27 cellular contexts compared by ENCODE assay signal in the genomic region with DNA sequence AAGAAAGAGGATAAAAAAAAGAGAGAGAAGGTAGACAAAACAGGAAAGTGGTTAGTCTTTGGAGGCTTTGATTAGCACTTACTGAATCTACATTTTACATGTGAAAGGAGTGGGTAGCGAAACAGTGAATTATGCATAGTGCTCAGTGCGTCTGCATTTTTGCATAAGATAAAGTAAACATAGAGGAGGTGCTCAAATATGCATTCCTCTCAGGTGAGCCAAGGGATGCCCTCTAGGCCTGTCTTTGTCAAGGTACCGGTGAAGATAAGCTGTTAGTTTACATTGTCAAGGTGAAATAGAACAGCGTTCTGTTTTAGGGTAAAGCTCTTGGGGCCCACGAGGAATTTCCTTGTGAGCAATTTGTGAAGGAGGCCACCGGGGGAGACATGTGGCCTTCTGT.
DNase-seq lines count a peak whose midpoint lies in the region; ATAC-seq and TF ChIP-seq lines count a peak whose summit lies in the region.
"Had no signal": no experiment of that assay in that cellular context is flagged by ENCODE, and none has a peak within 500 bp of the region (broad histone marks: within the 10 kb centered on the region; RNA-seq: fewer than 3 reads in every experiment).

No MANE protein-coding gene starts in this region.

- peaks cover 18% of the 10 kb centered on the region for H3K4me1 ChIP-seq in GM23338 (ENCODE audit: insufficient read depth)
- H3K4me1 ChIP-seq in neural progenitor cell: peaks cover 9% of the 10 kb centered on the region
- H3K4me1 ChIP-seq: A549, heart left ventricle, tibial artery had no signal

- ATAC-seq in GM23338: peak; percentile 95
- ATAC-seq in GM21423 (IDR thresholded peaks at IDR 0.05; ENCODE audit: unreplicated experiment): no peak
- ATAC-seq: A549; effector memory CD8-positive, alpha-beta T cell; esophagus mucosa; left lobe of liver; Panc1; right cardiac atrium had no signal

- H3K9me3 ChIP-seq in neural progenitor cell (ENCODE audit: low read depth): no peaks in the 10 kb centered on the region
- H3K9me3 ChIP-seq: A549, tibial artery had no signal

- H3K4me3 ChIP-seq in GM23338 (no peak overlapping the region), neural progenitor cell (no peak overlapping the region)
- H3K4me3 ChIP-seq: A549, heart left ventricle, tibial artery had no signal

- H3K4me1 Mint-ChIP-seq in GM23338 (peaks cover 28% of the 10 kb centered on the region), neural progenitor cell (peaks cover 4% of the 10 kb centered on the region)
- H3K4me1 Mint-ChIP-seq: activated CD4-positive, alpha-beta T cell treated with anti-CD3 and anti-CD28 coated beads, Interleukin-2, amount 10 ng/mL, durations not matched to agents 24 days and 14 days; memory B cell had no signal

- 0 out of 2 replicates have a peak, but pooled peaks cover 3% of the 10 kb centered on the region for H3K9me2 ChIP-seq in GM23338 (ENCODE audit: insufficient read depth)

- no peaks in the 10 kb centered on the region for H3K27me3 ChIP-seq in GM23338 (ENCODE audit: insufficient read depth)
- no peaks in the 10 kb centered on the region for H3K27me3 ChIP-seq in neural progenitor cell
- H3K27me3 ChIP-seq: heart left ventricle, tibial artery had no signal

- TF ChIP-seq CTCF in GM23338 (conservative IDR thresholded peaks at IDR 0.05; ENCODE audit: low read depth in 2 of 2) (0 out of 4 replicates have a peak, but pooled peaks of 1 of the 2 experiments have one; percentile 3), RWPE1 (conservative IDR thresholded peaks at IDR 0.05; ENCODE audit: low read depth) (no peak), neural progenitor cell (IDR thresholded peaks at IDR 0.05) (no peak)

- H3K79me2 ChIP-seq in GM23338 (replicated peaks; ENCODE audit: insufficient read depth) (no peaks in the 10 kb centered on the region), neural progenitor cell (ENCODE audit: low read depth) (no peaks in the 10 kb centered on the region)

- H4K20me1 ChIP-seq in GM23338 (replicated peaks; ENCODE audit: insufficient read depth) (no peaks in the 10 kb centered on the region), neural progenitor cell (ENCODE audit: low read depth) (no peaks in the 10 kb centered on the region)

- H3K27ac Mint-ChIP-seq in GM23338: peak overlapping the region; percentile 77
- H3K27ac Mint-ChIP-seq in neural progenitor cell: no peak overlapping the region
- H3K27ac Mint-ChIP-seq: activated CD4-positive, alpha-beta T cell treated with anti-CD3 and anti-CD28 coated beads, Interleukin-2, amount 10 ng/mL, durations not matched to agents 24 days and 14 days; activated naive CD8-positive, alpha-beta T cell; CD4-positive, alpha-beta T cell; effector memory CD8-positive, alpha-beta T cell; memory B cell had no signal

- peak; percentile 81 for DNase-seq in GM23338 (ENCODE audit: low spot score)
- DNase-seq in RWPE1 (ENCODE audit: low spot score): peak; percentile 19
- no peak for DNase-seq in epithelial cell of prostate (ENCODE audit: low read depth, low spot score)
- DNase-seq in iPS-NIHi7 (ENCODE audit: extremely low spot score): peak; percentile 53
- no peak for DNase-seq in neural progenitor cell (ENCODE audit: low spot score)
- DNase-seq in AG08395 (ENCODE audit: low spot score): no peak
- no peak for DNase-seq in activated CD8-positive, alpha-beta memory T cell treated with anti-CD3 and anti-CD28 coated beads for 24 hours
- DNase-seq: activated CD4-positive, alpha-beta T cell treated with anti-CD3 and anti-CD28 coated beads, Interleukin-2, amount 10 ng/mL, durations not matched to agents 24 days and 14 days; activated effector memory CD4-positive, alpha-beta T cell treated with Interleukin-2 at 50 U/mL for 16 hours; aorta; CD4-positive, alpha-beta T cell; cortex of kidney; effector memory CD8-positive, alpha-beta T cell; heart left ventricle; NCI-H1417; NCI-H2029 treated with DMSO at 0.1 percent for 48 hours; right cardiac atrium; SIG-M5; tibial artery had no signal

- H3K36me3 Mint-ChIP-seq in GM23338 (ENCODE audit: low read depth) (peaks cover 27% of the 10 kb centered on the region; the same call in 2 of the 3 replicates), neural progenitor cell (no peaks in the 10 kb centered on the region)
- H3K36me3 Mint-ChIP-seq: activated naive CD8-positive, alpha-beta T cell; memory B cell had no signal

- no peaks in the 10 kb centered on the region for H3K36me3 ChIP-seq in GM23338 (ENCODE audit: insufficient read depth)
- no peaks in the 10 kb centered on the region for H3K36me3 ChIP-seq in neural progenitor cell
- H3K36me3 ChIP-seq: heart left ventricle, tibial artery had no signal

- CTCF ChIA-PET in RWPE1 (lab: Yijun Ruan, JAX): no interaction called here

- H3K9me3 Mint-ChIP-seq in GM23338 (peaks cover 18% of the 10 kb centered on the region), neural progenitor cell (peaks cover 4% of the 10 kb centered on the region)
- H3K9me3 Mint-ChIP-seq: memory B cell had no signal

- POLR2A ChIA-PET in RWPE1 (lab: Yijun Ruan, JAX; ENCODE audit: low non-redundant PET): no interaction called here

- H2AFZ ChIP-seq in GM23338: no peak overlapping the region
- no peak overlapping the region for H2AFZ ChIP-seq in neural progenitor cell (replicated peaks)

- H3K9ac ChIP-seq in neural progenitor cell: no peak overlapping the region
- H3K9ac ChIP-seq: KMS-11 had no signal

- H3K4me2 ChIP-seq in GM23338 (no peak overlapping the region), neural progenitor cell (no peak overlapping the region)
- H3K4me2 ChIP-seq: A549, KMS-11 had no signal

- H3K27me3 Mint-ChIP-seq in GM23338 (ENCODE audit: insufficient read depth, low read depth, poor library complexity): peaks cover 2% of the 10 kb centered on the region
- peaks cover 5% of the 10 kb centered on the region for H3K27me3 Mint-ChIP-seq in neural progenitor cell (ENCODE audit: insufficient read depth, low read depth)
- H3K27me3 Mint-ChIP-seq: activated CD4-positive, alpha-beta T cell treated with anti-CD3 and anti-CD28 coated beads, Interleukin-2, amount 10 ng/mL, durations not matched to agents 24 days and 14 days; activated naive CD8-positive, alpha-beta T cell; CD4-positive, alpha-beta T cell; effector memory CD8-positive, alpha-beta T cell; memory B cell had no signal

- peak overlapping the region; percentile 90 for H3K27ac ChIP-seq in GM23338 (ENCODE audit: low read depth)
- H3K27ac ChIP-seq in RWPE1: no peak overlapping the region
- peak overlapping the region; percentile 23 for H3K27ac ChIP-seq in epithelial cell of prostate
- H3K27ac ChIP-seq in neural progenitor cell: no peak overlapping the region
- H3K27ac ChIP-seq: A549, heart left ventricle, KMS-11, tibial artery had no signal

- peaks cover 11% of the 10 kb centered on the region for H3F3A ChIP-seq in GM23338 (replicated peaks; ENCODE audit: low read depth)
- peaks cover 10% of the 10 kb centered on the region for H3F3A ChIP-seq in neural progenitor cell (ENCODE audit: low read depth)

- H3K4me3 Mint-ChIP-seq in GM23338 (no peak overlapping the region), neural progenitor cell (no peak overlapping the region)
- H3K4me3 Mint-ChIP-seq: activated CD4-positive, alpha-beta T cell treated with anti-CD3 and anti-CD28 coated beads, Interleukin-2, amount 10 ng/mL, durations not matched to agents 24 days and 14 days; activated naive CD8-positive, alpha-beta T cell; CD4-positive, alpha-beta T cell; effector memory CD8-positive, alpha-beta T cell; memory B cell had no signal

TF ChIP-seq in GM23338, 12 proteins besides CTCF, POLR2A, EP300 and RAD21 (continues in another document):
- TF ChIP-seq POLR2AphosphoS5 (IDR thresholded peaks at IDR 0.05; ENCODE audit: low read depth) (0 out of 2 replicates have a peak, but pooled peaks have one; percentile 26), ZNF114 (CRISPR knock-in tag; IDR thresholded peaks at IDR 0.05) (peak; percentile 85; the same call in 1 of the 2 replicates), NANOG (IDR thresholded peaks at IDR 0.05; ENCODE audit: borderline replicate concordance) (peak; percentile 97)
- TF ChIP-seq, protein P1, sequence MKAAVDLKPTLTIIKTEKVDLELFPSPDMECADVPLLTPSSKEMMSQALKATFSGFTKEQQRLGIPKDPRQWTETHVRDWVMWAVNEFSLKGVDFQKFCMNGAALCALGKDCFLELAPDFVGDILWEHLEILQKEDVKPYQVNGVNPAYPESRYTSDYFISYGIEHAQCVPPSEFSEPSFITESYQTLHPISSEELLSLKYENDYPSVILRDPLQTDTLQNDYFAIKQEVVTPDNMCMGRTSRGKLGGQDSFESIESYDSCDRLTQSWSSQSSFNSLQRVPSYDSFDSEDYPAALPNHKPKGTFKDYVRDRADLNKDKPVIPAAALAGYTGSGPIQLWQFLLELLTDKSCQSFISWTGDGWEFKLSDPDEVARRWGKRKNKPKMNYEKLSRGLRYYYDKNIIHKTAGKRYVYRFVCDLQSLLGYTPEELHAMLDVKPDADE (IDR thresholded peaks at IDR 0.05): no peak

Comparison
In these comparisons a context has a peak if more than half of its experiments do, and no peak if none do; other contexts are left out.
1. DNase-seq: peak in GM23338 (single experiment), RWPE1 (single experiment) and iPS-NIHi7 (single experiment); none in epithelial cell of prostate (single experiment), neural progenitor cell (single experiment), AG08395 (single experiment) and activated CD8-positive, alpha-beta memory T cell treated with anti-CD3 and anti-CD28 coated beads for 24 hours (single experiment).
2. H3K27ac ChIP-seq: peak in GM23338 (single experiment) and epithelial cell of prostate (single experiment); none in RWPE1 (single experiment) and neural progenitor cell (single experiment).